Comparison of ENCODE assay signal across 9 cellular contexts in genomic region chr16:30903596-30903995, GRCh38. TPM values are rescaled to one million over a fixed set of nuclear protein-coding genes. Genes with fewer than 3 reads are reported as not detected.
DNase-seq lines count a peak whose midpoint lies in the region; ATAC-seq, FAIRE-seq and TF ChIP-seq lines count a peak whose summit lies in the region.
"Had no signal": no experiment of that assay in that cellular context is flagged by ENCODE, and none has a peak within 500 bp of the region (broad histone marks: within the 10 kb centered on the region; RNA-seq: fewer than 3 reads in every experiment).

No MANE protein-coding gene starts in this region.

- H3K56ac ChIP-seq in H9 (ENCODE audit: insufficient read length, low read depth, low read length), result no peak overlapping the region

- no peak overlapping the region for H3K27ac ChIP-seq in H9 (ENCODE audit: insufficient read length, low read depth, low read length)
- H3K27ac ChIP-seq: cardiac muscle cell had no signal

- no peak overlapping the region for H4K8ac ChIP-seq in H9 (replicated peaks; ENCODE audit: insufficient read length, low read depth, low read length)

- H3K18ac ChIP-seq in H9 (ENCODE audit: insufficient read length, low read depth, low read length), result no peak overlapping the region

- H3K4me3 ChIP-seq in HFF-Myc (replicated peaks; ENCODE audit: low read depth, low read length), result no peak overlapping the region
- H3K4me3 ChIP-seq: cardiac muscle cell had no signal

- no CpG with 5 or more reads among the region's 4 CpGs for WGBS in H9 (ENCODE audit: extremely low coverage, insufficient read length, low lambda C conversion rate)

- H3T11ph ChIP-seq in H9 (ENCODE audit: low read length), result no peak overlapping the region

- no peak overlapping the region for H4K5ac ChIP-seq in H9 (ENCODE audit: insufficient read length, low read depth, low read length)

- peaks cover 2% of the 10 kb centered on the region for H4K20me1 ChIP-seq in H9 (ENCODE audit: control insufficient read depth, insufficient read depth, insufficient read length)

- H3K36me3 Mint-ChIP-seq in T-cell, result no peaks in the 10 kb centered on the region
- H3K36me3 Mint-ChIP-seq in H9 (ENCODE audit: insufficient read depth in 1 of 3, low read depth in 3 of 3), result no peaks in the 10 kb centered on the region

- H3K4me1 Mint-ChIP-seq in T-cell (peaks cover 30 to 38% (median 37%) of the 10 kb centered on the region in 3 donors), H9 (peaks cover 9 to 14% of the 10 kb centered on the region in 2 experiments)

- H2BK5ac ChIP-seq in H9 (ENCODE audit: insufficient read length, low read length), result no peak overlapping the region

- H3K4me1 ChIP-seq in H9 (ENCODE audit: insufficient read depth, low read length), result no peaks in the 10 kb centered on the region; the same call in 1 of the 2 replicates

- H3K4me3 Mint-ChIP-seq in T-cell, result peak overlapping the region in 1 of 3 donors; percentile 95
- H3K4me3 Mint-ChIP-seq in H9, result no peak overlapping the region

- H2BK15ac ChIP-seq in H9 (ENCODE audit: low read depth, low read length), result no peak overlapping the region

- TF ChIP-seq CTCF in HFF-Myc (IDR thresholded peaks at IDR 0.05; ENCODE audit: low read depth, low read length, missing control alignments) (no peak), H9 (conservative IDR thresholded peaks at IDR 0.05) (no peak)

- H3K27ac Mint-ChIP-seq in T-cell, result peak overlapping the region; percentile 91 to 92
- H3K27ac Mint-ChIP-seq in H9, result no peak overlapping the region; a peak in 1 of 7 replicates

- ATAC-seq in T-cell (replicated peaks in 1 of 4) (no peak), HG03159 (IDR thresholded peaks at IDR 0.05; ENCODE audit: unreplicated experiment) (no peak)

- no peaks in the 10 kb centered on the region for H3K9me3 Mint-ChIP-seq in T-cell
- no peaks in the 10 kb centered on the region; a peak in 1 of 5 replicates for H3K9me3 Mint-ChIP-seq in H9

- H3K9ac ChIP-seq in H9 (ENCODE audit: extremely low read depth, insufficient read length, low read length), result no peak overlapping the region

- no peak overlapping the region for H3K4me2 ChIP-seq in H9 (ENCODE audit: insufficient read depth, insufficient read length, low read length)

- no peaks in the 10 kb centered on the region for H3K79me2 ChIP-seq in H9 (ENCODE audit: insufficient read depth, low read length)

- H2BK120ac ChIP-seq in H9 (ENCODE audit: low read depth, low read length, poor library complexity, severe bottlenecking), result no peak overlapping the region

- H2AK5ac ChIP-seq in H9 (ENCODE audit: insufficient read length, low read length), result no peak overlapping the region

- intact Hi-C loops in posterior vena cava (cut with DNase I), result loop anchor here in 1 of 2 donors (5.0 kb wide), 1 partner anchor 56 kb away; no protein-coding TSS in a partner anchor

- no peak for FAIRE-seq in frontal cortex (lab: Jason Lieb, UNC)

- no peaks in the 10 kb centered on the region for H3K9me3 ChIP-seq in H9 (ENCODE audit: control insufficient read depth, low read depth, low read length)

- H3K23ac ChIP-seq in H9 (ENCODE audit: insufficient read length, low read depth, low read length), result no peak overlapping the region

- no peak overlapping the region for H3K14ac ChIP-seq in H9 (ENCODE audit: insufficient read depth, low read length)

- no peak overlapping the region for H4K91ac ChIP-seq in H9 (ENCODE audit: insufficient read length, low read depth, low read length)

- POLR2A ChIA-PET in T-cell (lab: Charles Lee), result no interaction called here

- H2AFZ ChIP-seq in H9 (ENCODE audit: low read length), result no peak overlapping the region

- no peak overlapping the region for H2BK12ac ChIP-seq in H9 (ENCODE audit: insufficient read length, low read depth, low read length)

- H3K27me3 Mint-ChIP-seq in T-cell (no peaks in the 10 kb centered on the region), H9 (ENCODE audit: low read depth) (peaks cover 18% of the 10 kb centered on the region)

- no peaks in the 10 kb centered on the region for H3K27me3 ChIP-seq in H9 (ENCODE audit: insufficient read depth, low read length)
- H3K27me3 ChIP-seq: cardiac muscle cell had no signal

- H3K4ac ChIP-seq in H9 (ENCODE audit: low read depth, low read length), result no peak overlapping the region

- H3K23me2 ChIP-seq in H9 (ENCODE audit: insufficient read length, low read depth, low read length, poor library complexity, severe bottlenecking), result peaks cover 4% of the 10 kb centered on the region

- H2BK20ac ChIP-seq in H9 (ENCODE audit: low read depth, low read length, poor library complexity, severe bottlenecking), result no peak overlapping the region

- CTCF ChIA-PET in T-cell (lab: Charles Lee), result no interaction called here

- H3K79me1 ChIP-seq in H9 (ENCODE audit: insufficient read depth, low read depth, low read length, poor library complexity, severe bottlenecking), result no peaks in the 10 kb centered on the region

- DNase-seq in HFF-Myc (ENCODE audit: extremely low read depth, low read depth) (peak; percentile 58), T-cell (peak in 1 of 34 experiments; percentile 21), frontal cortex (ENCODE audit: low spot score in 2 of 2) (peak; percentile 57 to 59), NCI-H774 (lab: John Stamatoyannopoulos, UW) (no peak), posterior vena cava (ENCODE audit: low spot score) (no peak), H9 (no peak)
- peak; percentile 32 for DNase-seq in stimulated activated CD8-positive, alpha-beta memory T cell treated with anti-CD3 and anti-CD28 coated beads, Interleukin-4, amount 100 ng/mL, for 48 hours

RNA-seq across cellular contexts. Expression of gene CTF1, which starts 7.2 kb away (rescaled TPM):
- total RNA-seq in T-cell (under 1 TPM in 3 of 5 donors, not detected in 2; 0.38 to 0.47 (median 0.39) TPM), frontal cortex (0.41 TPM), posterior vena cava (1 to 10 TPM; 5.0 to 5.2 TPM), H9 (2021) (0.72 TPM in 2 replicates)

RNA-seq across cellular contexts. Expression of gene BCL7C, which starts 9.7 kb away (rescaled TPM):
- total RNA-seq in T-cell (10 to 100 TPM; 21.0 to 31.9 (median 26.9) TPM), frontal cortex (41.6 TPM), posterior vena cava (10 to 100 TPM; 33.6 to 36.3 TPM), H9 (2021) (17.5 and 18.3 TPM in 2 replicates)

RNA-seq across cellular contexts. Expression of gene FBXL19, which starts 19.8 kb away (rescaled TPM):
- total RNA-seq in T-cell (10 to 100 TPM; 11.5 to 22.0 (median 18.1) TPM), frontal cortex (66.4 TPM), posterior vena cava (10 to 100 TPM; 13.7 to 14.5 TPM), H9 (2021) (66.8 and 68.0 TPM in 2 replicates)

RNA-seq across cellular contexts. Expression of gene ORAI3, which starts 45.3 kb away (rescaled TPM):
- total RNA-seq in T-cell (10 to 100 TPM in 3 of 5 donors, 1 to 10 TPM in 2; 6.6 to 22.3 (median 20.8) TPM), frontal cortex (4.1 TPM), posterior vena cava (10 to 100 TPM; 11.0 to 17.5 TPM), H9 (2021) (6.1 and 6.9 TPM in 2 replicates)

RNA-seq across cellular contexts. Expression of gene SETD1A, which starts 54.0 kb away (rescaled TPM):
- total RNA-seq in T-cell, result 10 to 100 TPM; 34.6 to 43.6 (median 38.2) TPM
- total RNA-seq in frontal cortex, result 1.6 TPM
- total RNA-seq in posterior vena cava, result 10 to 100 TPM; 11.8 to 17.7 TPM
- 36.9 and 37.0 TPM in 2 replicates for total RNA-seq in H9 (2021)

Comparison
In these comparisons a context has a peak if more than half of its experiments do, and no peak if none do; other contexts are left out.
1. DNase-seq: peak in HFF-Myc (single experiment), frontal cortex (2 of 2) and stimulated activated CD8-positive, alpha-beta memory T cell treated with anti-CD3 and anti-CD28 coated beads, Interleukin-4, amount 100 ng/mL, for 48 hours (single experiment); none in NCI-H774 (single experiment), posterior vena cava (single experiment) and H9 (single experiment).
2. H3K27ac Mint-ChIP-seq: peak in T-cell (2 of 2); none in H9 (0 of 3).